Comparison of ENCODE assay signal across 1 cellular context in genomic region chr16:68084504-68085258, GRCh38.
TF ChIP-seq lines count a peak whose summit lies in the region.

No MANE protein-coding gene starts in this region.

TF ChIP-seq in H1, 55 proteins besides CTCF, POLR2A, EP300 and RAD21 (continued from another document):
- TF ChIP-seq CEBPB (IDR thresholded peaks at IDR 0.05; ENCODE audit: low read depth, low read length), result no peak
- no peak for TF ChIP-seq SP1 (IDR thresholded peaks at IDR 0.05; ENCODE audit: low read depth, low read length)
- TF ChIP-seq TAF7 (optimal IDR thresholded peaks at IDR 0.05; ENCODE audit: borderline replicate concordance, low read depth, low read length), result no peak
- no peak for TF ChIP-seq SP2 (IDR thresholded peaks at IDR 0.05; ENCODE audit: low read length)
- TF ChIP-seq ZNF274 (IDR thresholded peaks at IDR 0.05; ENCODE audit: borderline replicate concordance, extremely low read depth, low read length), result no peak
- peak in 1 of 2 experiments; percentile 78; a peak in 1 of 4 replicates for TF ChIP-seq HDAC2 (IDR thresholded peaks at IDR 0.05; ENCODE audit: borderline replicate concordance in 1 of 2, low read depth in 2 of 2, low read length in 2 of 2)
- no peak; the same call in 1 of the 2 replicates for TF ChIP-seq CHD2 (IDR thresholded peaks at IDR 0.05; ENCODE audit: low read length)
- peak; percentile 84 for TF ChIP-seq SAP30 (IDR thresholded peaks at IDR 0.05; ENCODE audit: insufficient read depth, insufficient replicate concordance, low read length)
- TF ChIP-seq POLR2AphosphoS5 (IDR thresholded peaks at IDR 0.05; ENCODE audit: low read depth, low read length), result peak; percentile 65
- TF ChIP-seq, protein P1, sequence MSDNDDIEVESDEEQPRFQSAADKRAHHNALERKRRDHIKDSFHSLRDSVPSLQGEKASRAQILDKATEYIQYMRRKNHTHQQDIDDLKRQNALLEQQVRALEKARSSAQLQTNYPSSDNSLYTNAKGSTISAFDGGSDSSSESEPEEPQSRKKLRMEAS (IDR thresholded peaks at IDR 0.05), result peak; percentile 90
- TF ChIP-seq TEAD4 (IDR thresholded peaks at IDR 0.05; ENCODE audit: low read depth, low read length), result no peak
- no peak for TF ChIP-seq CHD7 (IDR thresholded peaks at IDR 0.05; ENCODE audit: insufficient replicate concordance, low read length)
- peak; percentile 15 to 48; a peak in 2 of 4 replicates for TF ChIP-seq SIN3A (conservative IDR thresholded peaks at IDR 0.05 in 1 of 2, IDR thresholded peaks at IDR 0.05 in 1 of 2; ENCODE audit: low read depth in 1 of 2, low read length in 2 of 2)
- TF ChIP-seq MAFK (IDR thresholded peaks at IDR 0.05; ENCODE audit: low read depth, low read length), result no peak
- TF ChIP-seq KDM4A (IDR thresholded peaks at IDR 0.05; ENCODE audit: low read depth, low read length, severe bottlenecking), result peak; percentile 44
- TF ChIP-seq NANOG (IDR thresholded peaks at IDR 0.05; ENCODE audit: insufficient read depth, low read depth, low read length, poor library complexity, severe bottlenecking), result no peak
- TF ChIP-seq CHD1 (IDR thresholded peaks at IDR 0.05; ENCODE audit: low read depth, low read length), result no peak
- TF ChIP-seq BCL11A (IDR thresholded peaks at IDR 0.05; ENCODE audit: low read depth in 2 of 2, low read length in 2 of 2), result no peak
- TF ChIP-seq RBBP5 (IDR thresholded peaks at IDR 0.05; ENCODE audit: borderline replicate concordance, low read depth, low read length), result no peak
- no peak for TF ChIP-seq EZH2 (IDR thresholded peaks at IDR 0.05; ENCODE audit: low read depth, low read length, severe bottlenecking)
- no peak for TF ChIP-seq CBX8 (IDR thresholded peaks at IDR 0.05; ENCODE audit: borderline replicate concordance, low read depth, low read length)
- no peak for TF ChIP-seq JUND (IDR thresholded peaks at IDR 0.05; ENCODE audit: low read length)
- no peak for TF ChIP-seq HDAC6 (IDR thresholded peaks at IDR 0.05; ENCODE audit: low read depth, low read length)
- no peak for TF ChIP-seq KDM1A (IDR thresholded peaks at IDR 0.05; ENCODE audit: borderline replicate concordance, low read length)
- no peak for TF ChIP-seq SIX5 (IDR thresholded peaks at IDR 0.05; ENCODE audit: low read depth, low read length)
- no peak for TF ChIP-seq SUZ12 (IDR thresholded peaks at IDR 0.05; ENCODE audit: low read length)
- TF ChIP-seq BRCA1 (IDR thresholded peaks at IDR 0.05; ENCODE audit: low read depth, low read length), result no peak
- TF ChIP-seq SP4 (IDR thresholded peaks at IDR 0.05; ENCODE audit: low read length), result no peak; the same call in 1 of the 2 replicates
- no peak for TF ChIP-seq JUN (IDR thresholded peaks at IDR 0.05; ENCODE audit: low read depth, low read length)
- TF ChIP-seq, protein P2, sequence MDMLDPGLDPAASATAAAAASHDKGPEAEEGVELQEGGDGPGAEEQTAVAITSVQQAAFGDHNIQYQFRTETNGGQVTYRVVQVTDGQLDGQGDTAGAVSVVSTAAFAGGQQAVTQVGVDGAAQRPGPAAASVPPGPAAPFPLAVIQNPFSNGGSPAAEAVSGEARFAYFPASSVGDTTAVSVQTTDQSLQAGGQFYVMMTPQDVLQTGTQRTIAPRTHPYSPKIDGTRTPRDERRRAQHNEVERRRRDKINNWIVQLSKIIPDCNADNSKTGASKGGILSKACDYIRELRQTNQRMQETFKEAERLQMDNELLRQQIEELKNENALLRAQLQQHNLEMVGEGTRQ (IDR thresholded peaks at IDR 0.05; ENCODE audit: low read length), result peak; percentile 68; the same call in 1 of the 2 replicates
- TF ChIP-seq CTBP2 (IDR thresholded peaks at IDR 0.05; ENCODE audit: borderline replicate concordance, insufficient read depth, insufficient read length, low read length), result peak; percentile 17
- no peak for TF ChIP-seq CBX5 (IDR thresholded peaks at IDR 0.05; ENCODE audit: low read depth, low read length)
- peak; percentile 30; the same call in 1 of the 2 replicates for TF ChIP-seq YY1 (IDR thresholded peaks at IDR 0.05; ENCODE audit: low read depth, low read length)
- TF ChIP-seq RNF2 (IDR thresholded peaks at IDR 0.05; ENCODE audit: borderline replicate concordance, low read depth, low read length, missing control alignments, poor library complexity, severe bottlenecking), result no peak
- TF ChIP-seq GTF2F1 (IDR thresholded peaks at IDR 0.05; ENCODE audit: borderline replicate concordance, low read depth, low read length), result no peak
- peak; percentile 97 for TF ChIP-seq E2F6 (IDR thresholded peaks at IDR 0.05)
- no peak for TF ChIP-seq RXRA (IDR thresholded peaks at IDR 0.05; ENCODE audit: insufficient read depth, low read depth, low read length)
- no peak for TF ChIP-seq ATF3 (IDR thresholded peaks at IDR 0.05; ENCODE audit: insufficient read depth, low read depth, low read length)
- no peak for TF ChIP-seq RFX5 (IDR thresholded peaks at IDR 0.05; ENCODE audit: borderline replicate concordance, low read depth, low read length)
- TF ChIP-seq TAF1 (IDR thresholded peaks at IDR 0.05; ENCODE audit: low read depth, low read length), result peak; percentile 67
- TF ChIP-seq TCF12 (IDR thresholded peaks at IDR 0.05; ENCODE audit: low read depth, low read length), result no peak
- TF ChIP-seq KDM5A (IDR thresholded peaks at IDR 0.05; ENCODE audit: low read length), result no peak
- TF ChIP-seq FOSL1 (IDR thresholded peaks at IDR 0.05; ENCODE audit: insufficient read depth, low read depth, low read length), result no peak
- peak; percentile 69 for TF ChIP-seq ASH2L (IDR thresholded peaks at IDR 0.05; ENCODE audit: low read length)
- no peak for TF ChIP-seq GABPA (IDR thresholded peaks at IDR 0.05; ENCODE audit: borderline replicate concordance, insufficient read depth, low read length)
- TF ChIP-seq TBP (IDR thresholded peaks at IDR 0.05; ENCODE audit: low read depth, low read length), result peak; percentile 20; the same call in 1 of the 2 replicates
- peak; percentile 61 for TF ChIP-seq PHF8 (conservative IDR thresholded peaks at IDR 0.05; ENCODE audit: low read depth, low read length)
- no peak for TF ChIP-seq SIRT6 (IDR thresholded peaks at IDR 0.05; ENCODE audit: low read length)
- TF ChIP-seq NRF1 (IDR thresholded peaks at IDR 0.05; ENCODE audit: low read depth, low read length), result no peak
- no peak for TF ChIP-seq SRF (IDR thresholded peaks at IDR 0.05; ENCODE audit: low read depth, low read length)
- no peak for TF ChIP-seq POU5F1 (IDR thresholded peaks at IDR 0.05; ENCODE audit: low read depth, low read length)
- no peak for TF ChIP-seq BACH1 (IDR thresholded peaks at IDR 0.05; ENCODE audit: low read length)
- no peak for TF ChIP-seq EGR1 (IDR thresholded peaks at IDR 0.05; ENCODE audit: borderline replicate concordance, low read depth, low read length)
TF ChIP-seq in H1: peak in this region for 15.
